ENCODE assay signal across 8 cellular contexts in genomic region chr14:23556700-23557440, GRCh38. TPM values are rescaled to one million over a fixed set of nuclear protein-coding genes. Genes with fewer than 3 reads are reported as not detected.
DNase-seq lines count a peak whose midpoint lies in the region; ATAC-seq and TF ChIP-seq lines count a peak whose summit lies in the region.

No MANE protein-coding gene starts in this region.

- H3K9me3 ChIP-seq in OCI-LY7 (ENCODE audit: low read length) (no peaks in the 10 kb centered on the region), trophoblast cell (ENCODE audit: insufficient read depth, low read depth, low read length) (no peaks in the 10 kb centered on the region)

- intact Hi-C loops in OCI-LY7 (cut with micrococcal nuclease; ENCODE audit: unreplicated experiment): loop anchor here (2.0 to 10.0 kb wide), 2 partner anchors 236 to 888 kb away; partner anchors contain the start of genes PABPN1 and SDR39U1

- H4K91ac ChIP-seq in trophoblast cell (ENCODE audit: low read depth, low read length): peak overlapping the region; percentile 84

- WGBS in trophoblast cell (ENCODE audit: extremely low coverage, insufficient coverage, insufficient read length): no CpG with 5 or more reads among the region's 17 CpGs

- H2BK120ac ChIP-seq in trophoblast cell (ENCODE audit: insufficient read depth, low read length, poor library complexity): peak overlapping the region; percentile 32

- H2BK5ac ChIP-seq in trophoblast cell (ENCODE audit: low read depth, low read length, poor library complexity): no peak overlapping the region

- no peak overlapping the region for H3K23ac ChIP-seq in trophoblast cell (ENCODE audit: low read length)

- H3K27me3 ChIP-seq in trophoblast cell (ENCODE audit: insufficient read depth, low read length): no peaks in the 10 kb centered on the region

- peak overlapping the region; percentile 22 for H3K4ac ChIP-seq in trophoblast cell (ENCODE audit: low read depth, low read length)

- H4K20me1 ChIP-seq in OCI-LY7 (ENCODE audit: insufficient read depth, low read length): no peaks in the 10 kb centered on the region

- H2BK12ac ChIP-seq in trophoblast cell (ENCODE audit: low read length): no peak overlapping the region

- CTCF ChIA-PET in OCI-LY7 (lab: Charles Lee; ENCODE audit: unreplicated experiment): interaction anchor here (0.9 kb wide), 1 partner anchor 82 kb away, joined by 4 read pairs; no protein-coding TSS in a partner anchor

- peak overlapping the region; percentile 96 for H4K12ac ChIP-seq in trophoblast cell (ENCODE audit: low read depth, low read length)

- peaks cover 7% of the 10 kb centered on the region for H3K79me1 ChIP-seq in trophoblast cell (ENCODE audit: low read length)

- H3K4me3 ChIP-seq in GM12875 (ENCODE audit: low read depth, low read length): peak overlapping the region; percentile 65
- peak overlapping the region; percentile 72 for H3K4me3 ChIP-seq in OCI-LY7 (ENCODE audit: low read depth, low read length, poor library complexity, severe bottlenecking)
- peak overlapping the region; percentile 90 for H3K4me3 ChIP-seq in epithelial cell of esophagus (ENCODE audit: low read length)
- peak overlapping the region; percentile 92 for H3K4me3 ChIP-seq in trophoblast cell (ENCODE audit: low read depth, low read length)

- H3K9ac ChIP-seq in trophoblast cell (ENCODE audit: low read length): peak overlapping the region; percentile 88

- no peak for ATAC-seq in GM18502 (IDR thresholded peaks at IDR 0.05; ENCODE audit: poor library complexity, unreplicated experiment)
- no peak for ATAC-seq in HG03095 (IDR thresholded peaks at IDR 0.05; ENCODE audit: unreplicated experiment)
- no peak for ATAC-seq in GM18870 (IDR thresholded peaks at IDR 0.05; ENCODE audit: unreplicated experiment)

- H3K27ac ChIP-seq in OCI-LY7 (ENCODE audit: low read depth, low read length, poor library complexity, severe bottlenecking) (peak overlapping the region; percentile 58), trophoblast cell (ENCODE audit: low read depth, low read length) (no peak overlapping the region)

- no peaks in the 10 kb centered on the region for H3K9me2 ChIP-seq in OCI-LY7 (ENCODE audit: insufficient read depth, low read length)

- POLR2A ChIA-PET in OCI-LY7 (lab: Charles Lee): interaction anchor here (0.6 to 2.1 kb wide), 6 partner anchors 10 to 82 kb away, joined by 3 to 9 read pairs (median 5); partner anchors contain the start of gene AP1G2

- peak overlapping the region; percentile 91 for H3K4me2 ChIP-seq in OCI-LY7 (ENCODE audit: low read length)
- H3K4me2 ChIP-seq in trophoblast cell (ENCODE audit: low read length): peak overlapping the region; percentile 82

- in situ Hi-C loops in GM13976 (cut with MboI; ENCODE audit: low sequenced_read_pairs, unreplicated experiment): no loop called here

- H3K18ac ChIP-seq in trophoblast cell (ENCODE audit: low read length): no peak overlapping the region

- no TSS peak for BruUV-seq in OCI-LY7 (replicated peaks; lab: Mats Ljungman, UMichigan)

- TF ChIP-seq CTCF in GM12875 (IDR thresholded peaks at IDR 0.05; ENCODE audit: borderline replicate concordance, insufficient read depth, low read depth, low read length) (no peak), OCI-LY7 (conservative IDR thresholded peaks at IDR 0.05; ENCODE audit: low read length) (no peak), epithelial cell of esophagus (IDR thresholded peaks at IDR 0.05; ENCODE audit: insufficient read depth, low read depth, low read length, missing control alignments) (no peak), GM13976 (IDR thresholded peaks at IDR 0.05; ENCODE audit: borderline replicate concordance, control extremely low read depth, extremely low read depth, insufficient read depth, missing control alignments) (no peak)

- H3K36me3 ChIP-seq in OCI-LY7 (ENCODE audit: insufficient read depth, low read length): peaks cover 38% of the 10 kb centered on the region
- H3K36me3 ChIP-seq in trophoblast cell (ENCODE audit: control insufficient read depth in 1 of 2, insufficient read depth in 2 of 2, low read length in 2 of 2): peaks cover 27 to 37% of the 10 kb centered on the region in 2 experiments

- H4K8ac ChIP-seq in trophoblast cell (ENCODE audit: low read depth, low read length): peak overlapping the region; percentile 98

- peaks cover 17% of the 10 kb centered on the region for H3K79me2 ChIP-seq in OCI-LY7 (ENCODE audit: insufficient read depth, low read depth, low read length)
- H3K79me2 ChIP-seq in trophoblast cell (ENCODE audit: control insufficient read depth, insufficient read depth, low read length, poor library complexity): peaks cover 7% of the 10 kb centered on the region

- peak overlapping the region; percentile 49 for H2AK5ac ChIP-seq in trophoblast cell (ENCODE audit: low read length)

- H2AFZ ChIP-seq in OCI-LY7 (ENCODE audit: low read length) (peak overlapping the region; percentile 59; the same call in 1 of the 2 replicates), trophoblast cell (ENCODE audit: insufficient read depth, low read length, poor library complexity) (peak overlapping the region; percentile 92)

- H3K14ac ChIP-seq in trophoblast cell (ENCODE audit: low read length): peak overlapping the region; percentile 59

- DNase-seq in OCI-LY7 (ENCODE audit: low spot score) (peak; percentile 44), epithelial cell of esophagus (ENCODE audit: low read depth) (peak; percentile 15), trophoblast cell (peak in 1 of 2 donors; percentile 32), GM13976 (ENCODE audit: low spot score) (no peak)

- H3K4me1 ChIP-seq in OCI-LY7 (ENCODE audit: insufficient read depth, low read length, poor library complexity, severe bottlenecking): peaks cover 24% of the 10 kb centered on the region
- peaks cover 5 to 10% of the 10 kb centered on the region in 2 experiments for H3K4me1 ChIP-seq in trophoblast cell (ENCODE audit: control insufficient read depth in 1 of 2, insufficient read depth in 2 of 2, low read length in 2 of 2)

RNA-seq across cellular contexts. Expression of gene THTPA, which starts 0.8 kb away (rescaled TPM):
- total RNA-seq in OCI-LY7 (2014; rRNA removed; shearing (Covaris generic)): 20.9 and 28.6 TPM in 2 replicates
- 15.4 and 16.9 TPM in 2 replicates for total RNA-seq in OCI-LY7 (2022)
- 2.4 and 2.5 TPM in 2 replicates for polyA plus RNA-seq in trophoblast cell (2013)

RNA-seq across cellular contexts. Expression of gene ZFHX2, which starts 5.3 kb away (rescaled TPM):
- 0.60 and 0.62 TPM in 2 replicates for total RNA-seq in OCI-LY7 (2014; rRNA removed; shearing (Covaris generic))
- 1.2 and 1.8 TPM in 2 replicates for total RNA-seq in OCI-LY7 (2022)
- polyA plus RNA-seq in trophoblast cell (2013): 1.1 and 1.2 TPM in 2 replicates

RNA-seq across cellular contexts. Expression of gene AP1G2, which starts 10.7 kb away (rescaled TPM):
- total RNA-seq in OCI-LY7 (2014; rRNA removed; shearing (Covaris generic)): 110 and 129 TPM in 2 replicates
- total RNA-seq in OCI-LY7 (2022): 209 and 235 TPM in 2 replicates
- polyA plus RNA-seq in trophoblast cell (2013): 91.9 and 92.6 TPM in 2 replicates

RNA-seq across cellular contexts. Expression of gene JPH4, which starts 21.7 kb away (rescaled TPM):
- total RNA-seq in OCI-LY7 (2014; rRNA removed; shearing (Covaris generic)): not detected in 2 replicates
- total RNA-seq in OCI-LY7 (2022): not detected in 2 replicates
- 0.03 TPM in 1 of 2 replicates, not detected in the other for polyA plus RNA-seq in trophoblast cell (2013)
